In genomic region chr14:92425101-92425500, GRCh38 we compare ENCODE assay signal across 19 cellular contexts.
DNase-seq lines count a peak whose midpoint lies in the region; ATAC-seq and TF ChIP-seq lines count a peak whose summit lies in the region.
"Had no signal": no experiment of that assay in that cellular context is flagged by ENCODE, and none has a peak within 500 bp of the region (broad histone marks: within the 10 kb centered on the region; RNA-seq: fewer than 3 reads in every experiment).

No MANE protein-coding gene starts in this region.

- H3K27me3 ChIP-seq in HCT116 (ENCODE audit: insufficient read depth, low read length) (no peaks in the 10 kb centered on the region), RWPE2 (ENCODE audit: insufficient read depth, poor library complexity, severe bottlenecking) (no peaks in the 10 kb centered on the region), trophoblast cell (ENCODE audit: insufficient read depth, low read length) (no peaks in the 10 kb centered on the region), endodermal cell (ENCODE audit: control insufficient read depth, insufficient read depth, low read length, poor library complexity, severe bottlenecking) (no peaks in the 10 kb centered on the region)

- no peaks in the 10 kb centered on the region for H3K9me3 ChIP-seq in HCT116 (ENCODE audit: control insufficient read depth in 1 of 2, insufficient read depth in 1 of 2, low read depth in 1 of 2, low read length in 2 of 2)
- no peaks in the 10 kb centered on the region for H3K9me3 ChIP-seq in RWPE2 (ENCODE audit: severe bottlenecking)
- no peaks in the 10 kb centered on the region for H3K9me3 ChIP-seq in trophoblast cell (ENCODE audit: insufficient read depth, low read depth, low read length)
- H3K9me3 ChIP-seq in endodermal cell (ENCODE audit: control insufficient read depth, low read length): no peaks in the 10 kb centered on the region
- H3K9me3 ChIP-seq: SK-N-SH had no signal

- H3K4me3 ChIP-seq in HCT116 (replicated peaks in 1 of 2; ENCODE audit: low read depth in 1 of 2, low read length in 2 of 2) (no peak overlapping the region), RWPE2 (ENCODE audit: severe bottlenecking) (no peak overlapping the region), trophoblast cell (ENCODE audit: low read depth, low read length) (no peak overlapping the region), endodermal cell (ENCODE audit: low read length) (no peak overlapping the region)

- H3K4me1 Mint-ChIP-seq in endodermal cell: no peaks in the 10 kb centered on the region

- H3K4me1 ChIP-seq in HCT116 (ENCODE audit: control insufficient read depth in 1 of 2, insufficient read depth in 2 of 2, low read length in 2 of 2) (peaks cover 3 to 26% of the 10 kb centered on the region in 2 experiments), RWPE2 (ENCODE audit: insufficient read depth, poor library complexity, severe bottlenecking) (no peaks in the 10 kb centered on the region), trophoblast cell (ENCODE audit: control insufficient read depth in 1 of 2, insufficient read depth in 2 of 2, low read length in 2 of 2) (peaks cover 0 to 2% of the 10 kb centered on the region in 2 experiments), endodermal cell (ENCODE audit: control insufficient read depth, insufficient read depth, low read length) (no peaks in the 10 kb centered on the region)

- H3K36me3 ChIP-seq in HCT116 (ENCODE audit: control insufficient read depth in 1 of 2, insufficient read depth in 2 of 2, low read length in 2 of 2) (no peaks in the 10 kb centered on the region), RWPE2 (ENCODE audit: low read depth) (no peaks in the 10 kb centered on the region), trophoblast cell (ENCODE audit: control insufficient read depth in 1 of 2, insufficient read depth in 2 of 2, low read length in 2 of 2) (no peaks in the 10 kb centered on the region), endodermal cell (ENCODE audit: control insufficient read depth, insufficient read depth, low read length) (no peaks in the 10 kb centered on the region)
- H3K36me3 ChIP-seq: WERI-Rb-1 had no signal

- no peaks in the 10 kb centered on the region for H3K9me2 ChIP-seq in HCT116 (ENCODE audit: insufficient read depth)
- H3K9me2 ChIP-seq: SK-N-SH had no signal

- H3K23ac ChIP-seq in trophoblast cell (ENCODE audit: low read length): no peak overlapping the region

- H3K79me1 ChIP-seq in trophoblast cell (ENCODE audit: low read length): no peaks in the 10 kb centered on the region

- no peak overlapping the region for H3K18ac ChIP-seq in trophoblast cell (ENCODE audit: low read length)

- no TSS peak for BruUV-seq in HCT116 (replicated peaks; lab: Mats Ljungman, UMichigan)

- no peak overlapping the region for H2BK12ac ChIP-seq in trophoblast cell (ENCODE audit: low read length)

- DNase-seq in HCT116 (ENCODE audit: low read depth, low spot score) (peak; percentile 28), RWPE2 (ENCODE audit: low spot score) (no peak), epithelial cell of prostate (ENCODE audit: low read depth, low spot score) (peak; percentile 29), trophoblast cell (peak; percentile 67 to 87), HK-2 (ENCODE audit: unreplicated experiment) (no peak), cerebellum (ENCODE audit: low spot score) (no peak), H4 (ENCODE audit: low spot score) (no peak), endodermal cell (no peak)
- DNase-seq: activated CD8-positive, alpha-beta memory T cell treated with anti-CD3 and anti-CD28 coated beads for 24 hours; CD4-positive, CD25-positive, alpha-beta regulatory T cell; effector CD4-positive, alpha-beta T cell; head of caudate nucleus; kidney glomerular epithelial cell; NCI-H345; SK-N-SH; stimulated activated CD4-positive, alpha-beta T cell treated with anti-CD3 and anti-CD28 coated beads, Interleukin-15, amount 100 ng/mL, for 24 hours; WERI-Rb-1 had no signal

- H4K20me1 ChIP-seq in HCT116 (ENCODE audit: insufficient read depth): no peaks in the 10 kb centered on the region

- CTCF ChIA-PET in HCT116 (lab: Charles Lee): no interaction called here

- no peaks in the 10 kb centered on the region for H3K36me3 Mint-ChIP-seq in endodermal cell (ENCODE audit: low read depth)
- H3K36me3 Mint-ChIP-seq: brain; CD4-positive, CD25-positive, alpha-beta regulatory T cell had no signal

- peak overlapping the region; percentile 41 for H3K4me2 ChIP-seq in HCT116 (ENCODE audit: low read length)
- no peak overlapping the region for H3K4me2 ChIP-seq in trophoblast cell (ENCODE audit: low read length)
- H3K4me2 ChIP-seq: SK-N-SH had no signal

- intact Hi-C loops in HCT116 (cut with micrococcal nuclease): no loop called here

- no peaks in the 10 kb centered on the region for H3K79me2 ChIP-seq in HCT116 (ENCODE audit: insufficient read depth, low read length)
- no peaks in the 10 kb centered on the region for H3K79me2 ChIP-seq in trophoblast cell (ENCODE audit: control insufficient read depth, insufficient read depth, low read length, poor library complexity)

- TF ChIP-seq CTCF in HCT116 (IDR thresholded peaks at IDR 0.05 in 2 of 3, conservative IDR thresholded peaks at IDR 0.05 in 1 of 3; ENCODE audit: borderline replicate concordance in 1 of 3, insufficient read depth in 1 of 3, low read depth in 2 of 3, low read length in 2 of 3) (no peak), RWPE2 (IDR thresholded peaks at IDR 0.05; ENCODE audit: poor library complexity, severe bottlenecking) (no peak), endodermal cell (conservative IDR thresholded peaks at IDR 0.05) (no peak)

- TF ChIP-seq POLR2A in HCT116 (IDR thresholded peaks at IDR 0.05; ENCODE audit: borderline replicate concordance, extremely low read depth, insufficient read depth, insufficient read length): no peak

- no peak overlapping the region for H2BK120ac ChIP-seq in trophoblast cell (ENCODE audit: insufficient read depth, low read length, poor library complexity)

- H2AFZ ChIP-seq in HCT116 (ENCODE audit: low read depth, low read length, poor library complexity, severe bottlenecking): no peak overlapping the region
- no peak overlapping the region for H2AFZ ChIP-seq in trophoblast cell (ENCODE audit: insufficient read depth, low read length, poor library complexity)

- H3K4ac ChIP-seq in trophoblast cell (ENCODE audit: low read depth, low read length): no peak overlapping the region

- TF ChIP-seq RAD21 in HCT116 (IDR thresholded peaks at IDR 0.05; ENCODE audit: low read depth): no peak

- no peak overlapping the region for H3K27ac ChIP-seq in HCT116 (ENCODE audit: low read depth, low read length)
- peak overlapping the region; percentile 30 for H3K27ac ChIP-seq in RWPE2 (ENCODE audit: poor library complexity, severe bottlenecking)
- H3K27ac ChIP-seq in epithelial cell of prostate: no peak overlapping the region
- H3K27ac ChIP-seq in trophoblast cell (ENCODE audit: low read depth, low read length): no peak overlapping the region
- H3K27ac ChIP-seq in endodermal cell (ENCODE audit: low read depth, low read length): no peak overlapping the region
- H3K27ac ChIP-seq: HL-60, WERI-Rb-1 had no signal

- peaks cover 4% of the 10 kb centered on the region for H3K9me3 Mint-ChIP-seq in endodermal cell

- no peak overlapping the region for H3K27ac Mint-ChIP-seq in endodermal cell
- H3K27ac Mint-ChIP-seq: brain had no signal

- H3K9ac ChIP-seq in HCT116 (ENCODE audit: low read length) (no peak overlapping the region), trophoblast cell (ENCODE audit: low read length) (no peak overlapping the region), endodermal cell (ENCODE audit: extremely low read depth, low read length, poor library complexity, severe bottlenecking) (no peak overlapping the region)
- H3K9ac ChIP-seq: SK-N-SH had no signal

- no peak overlapping the region for H2BK5ac ChIP-seq in trophoblast cell (ENCODE audit: low read depth, low read length, poor library complexity)

- POLR2A ChIA-PET in HCT116 (lab: Charles Lee): no interaction called here

- H4K91ac ChIP-seq in trophoblast cell (ENCODE audit: low read depth, low read length): peak overlapping the region; percentile 30

- H4K8ac ChIP-seq in trophoblast cell (ENCODE audit: low read depth, low read length): no peak overlapping the region

- no peak overlapping the region for H3K14ac ChIP-seq in trophoblast cell (ENCODE audit: low read length)

- peaks cover 10% of the 10 kb centered on the region for H3K27me3 Mint-ChIP-seq in endodermal cell (ENCODE audit: insufficient read depth)

- ATAC-seq in HCT116 (peak; percentile 75), RWPE2 (ENCODE audit: low read depth) (peak; percentile 73)

- H3K4me3 Mint-ChIP-seq in endodermal cell: no peak overlapping the region
- H3K4me3 Mint-ChIP-seq: brain; CD4-positive, CD25-positive, alpha-beta regulatory T cell had no signal

- no peak overlapping the region for H2AK5ac ChIP-seq in trophoblast cell (ENCODE audit: low read length)

- no peak overlapping the region for H4K12ac ChIP-seq in trophoblast cell (ENCODE audit: low read depth, low read length)

- RAD21 ChIA-PET in HCT116 (lab: Charles Lee; ENCODE audit: low non-redundant PET in 1 of 2, low total read pairs in 2 of 2, uncharacterized antibody in 2 of 2, unreplicated experiment in 2 of 2): no interaction called here

TF ChIP-seq in HCT116, 20 proteins besides CTCF, POLR2A, EP300 and RAD21 (continues in another document):
- TF ChIP-seq SRF (IDR thresholded peaks at IDR 0.05; ENCODE audit: low read depth) (peak; percentile 94), SIN3A (IDR thresholded peaks at IDR 0.05; ENCODE audit: low read depth) (no peak), EZH2 (IDR thresholded peaks at IDR 0.05) (no peak), ATF3 (IDR thresholded peaks at IDR 0.05) (no peak), CEBPB (IDR thresholded peaks at IDR 0.05; ENCODE audit: low read depth) (0 out of 2 replicates have a peak, but pooled peaks have one; percentile 23), EZH2phosphoT487 (IDR thresholded peaks at IDR 0.05; ENCODE audit: borderline replicate concordance) (no peak), MAX (IDR thresholded peaks at IDR 0.05) (no peak), TCF7L2 (IDR thresholded peaks at IDR 0.05; ENCODE audit: borderline replicate concordance, extremely low read depth, insufficient read depth, insufficient read length) (no peak), ZNF274 (IDR thresholded peaks at IDR 0.05; ENCODE audit: low read depth, low read length) (no peak), FOSL1 (IDR thresholded peaks at IDR 0.05; ENCODE audit: low read depth) (peak; percentile 28; the same call in 1 of the 2 replicates), POLR2AphosphoS5 (IDR thresholded peaks at IDR 0.05; ENCODE audit: low read depth, low read length) (no peak), YY1 (IDR thresholded peaks at IDR 0.05; ENCODE audit: extremely low read depth, insufficient replicate concordance, low read depth, low read length) (no peak), ZFX (IDR thresholded peaks at IDR 0.05) (no peak)

Comparison
In these comparisons a context has a peak if more than half of its experiments do, and no peak if none do; other contexts are left out.
1. DNase-seq: peak in HCT116 (single experiment), epithelial cell of prostate (single experiment) and trophoblast cell (2 of 2); none in RWPE2 (single experiment), HK-2 (single experiment), cerebellum (single experiment), H4 (single experiment) and endodermal cell (single experiment).